Comparison of ENCODE assay signal across 29 cellular contexts in the genomic region with DNA sequence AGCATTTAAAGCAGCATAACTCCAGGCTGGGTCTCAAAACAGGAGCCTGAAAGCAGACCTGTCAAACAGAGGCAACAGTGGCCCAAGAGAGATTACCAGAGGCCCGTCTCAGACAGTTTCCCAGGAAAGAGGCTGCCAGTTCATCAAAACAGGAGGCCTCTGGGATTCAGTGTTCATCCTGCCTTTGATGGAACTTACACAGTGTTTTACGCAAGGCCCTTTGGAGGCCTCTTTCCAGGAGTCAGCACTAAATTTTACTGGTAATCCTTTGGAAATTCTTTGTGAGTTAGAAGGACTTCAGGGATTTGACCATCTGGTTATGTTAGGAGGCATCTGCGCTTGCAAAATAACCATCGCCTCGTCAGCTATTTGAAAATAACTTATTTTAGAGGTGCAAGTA.
"Had no signal": no experiment of that assay in that cellular context is flagged by ENCODE, and none has a peak within 500 bp of the region (broad histone marks: within the 10 kb centered on the region; RNA-seq: fewer than 3 reads in every experiment).

No MANE protein-coding gene starts in this region.

- H3K4me1 ChIP-seq: adrenal gland, body of pancreas, SJCRH30 had no signal

- ATAC-seq: activated CD8-positive, alpha-beta T cell treated with anti-CD3 and anti-CD28 coated beads, Interleukin-2, amount 10 ng/mL, durations not matched to agents 7 days and 5 days; activated naive CD4-positive, alpha-beta T cell treated with anti-CD3 and anti-CD28 coated beads, Interleukin-2, amount 50 U/mL, for 72 hours; activated T-cell treated with anti-CD3 and anti-CD28 coated beads, Interleukin-2, amount 50 U/mL, for 4 hours; body of pancreas; Panc1 had no signal

- DNase-seq: activated CD4-positive, alpha-beta T cell treated with anti-CD3 and anti-CD28 coated beads for 1 hour; activated CD4-positive, alpha-beta T cell treated with anti-CD3 and anti-CD28 coated beads for 48 hours; activated CD4-positive, alpha-beta T cell treated with anti-CD3 and anti-CD28 coated beads, Interleukin-2, amount 50 U/mL, for 48 hours; activated CD4-positive, CD25-positive, alpha-beta regulatory T cell; activated CD8-positive, alpha-beta T cell treated with anti-CD3 and anti-CD28 coated beads, Interleukin-2, amount 10 ng/mL, durations not matched to agents 7 days and 5 days; activated gamma-delta T cell treated with Interleukin-2 at 50 U/mL for 16 hours; activated naive CD4-positive, alpha-beta T cell treated with anti-CD3 and anti-CD28 coated beads for 36 hours; activated T-cell treated with anti-CD3 and anti-CD28 coated beads, Interleukin-2, amount 50 U/mL, for 4 hours; adrenal gland; body of pancreas; caudate nucleus; cerebellar nuclear complex; Karpas-422; KBM-7; NCI-H1105; NCI-H1417 treated with DMSO at 0.1 percent for 48 hours; NCI-H187 treated with DMSO at 0.1 percent for 48 hours; NCI-H2081; NCI-H345; NCI-H526 treated with DMSO at 0.1 percent for 48 hours; NCI-H774; SHP77; SJCRH30; T1000; WERI-Rb-1 had no signal

- H3K36me3 Mint-ChIP-seq: activated naive CD4-positive, alpha-beta T cell treated with anti-CD3 and anti-CD28 coated beads, Interleukin-2, amount 50 U/mL, for 72 hours had no signal

- H3K27me3 ChIP-seq: adrenal gland, body of pancreas, SJCRH30 had no signal

- H3K4me3 ChIP-seq: adrenal gland, body of pancreas, SJCRH30, SK-N-MC had no signal

- H3K4me3 Mint-ChIP-seq: activated CD8-positive, alpha-beta T cell treated with anti-CD3 and anti-CD28 coated beads, Interleukin-2, amount 10 ng/mL, durations not matched to agents 7 days and 5 days; activated naive CD4-positive, alpha-beta T cell treated with anti-CD3 and anti-CD28 coated beads for 36 hours; activated T-cell treated with anti-CD3 and anti-CD28 coated beads, Interleukin-2, amount 50 U/mL, for 4 hours; activated T-helper 1 cell treated with anti-CD3 and anti-CD28 coated beads, Interleukin-12 subunit alpha, Interleukin-12 subunit beta, Interleukin-2, Interleukin-4 antibody, amounts not matched to agents 30 ng/mL and 10 ng/mL and 1 ng/mL, durations not matched to agents 14 hours and 24 hours and 36 hours had no signal

- H3K27ac ChIP-seq: adrenal gland, body of pancreas, SJCRH30, SK-N-MC, WERI-Rb-1 had no signal

- H3K27ac Mint-ChIP-seq: activated CD8-positive, alpha-beta T cell treated with anti-CD3 and anti-CD28 coated beads, Interleukin-2, amount 10 ng/mL, durations not matched to agents 7 days and 5 days; activated naive CD4-positive, alpha-beta T cell treated with anti-CD3 and anti-CD28 coated beads for 36 hours; activated naive CD4-positive, alpha-beta T cell treated with anti-CD3 and anti-CD28 coated beads, Interleukin-2, amount 50 U/mL, for 72 hours; activated T-helper 1 cell treated with anti-CD3 and anti-CD28 coated beads, Interleukin-12 subunit alpha, Interleukin-12 subunit beta, Interleukin-2, Interleukin-4 antibody, amounts not matched to agents 30 ng/mL and 10 ng/mL and 1 ng/mL, durations not matched to agents 14 hours and 24 hours and 36 hours had no signal

- H3K9me3 ChIP-seq: adrenal gland, body of pancreas, SJCRH30 had no signal

- H3K36me3 ChIP-seq: adrenal gland, SJCRH30, WERI-Rb-1 had no signal
